In the genomic region with DNA sequence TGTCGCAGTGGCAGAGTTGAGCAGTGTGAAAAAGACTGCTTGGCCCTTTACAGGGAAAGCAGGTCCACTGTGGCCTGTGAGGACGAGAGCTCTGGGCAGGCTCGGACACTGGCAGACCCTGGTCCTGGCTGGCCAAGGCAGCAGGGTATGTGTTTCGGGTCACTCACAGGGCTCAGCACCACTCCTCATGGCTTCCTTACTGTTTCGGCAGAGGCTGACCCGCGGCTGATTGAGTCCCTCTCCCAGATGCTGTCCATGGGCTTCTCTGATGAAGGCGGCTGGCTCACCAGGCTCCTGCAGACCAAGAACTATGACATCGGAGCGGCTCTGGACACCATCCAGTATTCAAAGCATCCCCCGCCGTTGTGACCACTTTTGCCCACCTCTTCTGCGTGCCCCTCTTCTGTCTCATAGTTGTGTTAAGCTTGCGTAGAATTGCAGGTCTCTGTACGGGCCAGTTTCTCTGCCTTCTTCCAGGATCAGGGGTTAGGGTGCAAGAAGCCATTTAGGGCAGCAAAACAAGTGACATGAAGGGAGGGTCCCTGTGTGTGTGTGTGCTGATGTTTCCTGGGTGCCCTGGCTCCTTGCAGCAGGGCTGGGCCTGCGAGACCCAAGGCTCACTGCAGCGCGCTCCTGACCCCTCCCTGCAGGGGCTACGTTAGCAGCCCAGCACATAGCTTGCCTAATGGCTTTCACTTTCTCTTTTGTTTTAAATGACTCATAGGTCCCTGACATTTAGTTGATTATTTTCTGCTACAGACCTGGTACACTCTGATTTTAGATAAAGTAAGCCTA, we compare ENCODE assay signal across 8 cellular contexts. TPM values are rescaled to one million over a fixed set of nuclear protein-coding genes. Genes with fewer than 3 reads are reported as not detected.
DNase-seq lines count a peak whose midpoint lies in the region; ATAC-seq and TF ChIP-seq lines count a peak whose summit lies in the region.

No MANE protein-coding gene starts in this region.

- peaks cover 88% of the 10 kb centered on the region for H3K36me3 ChIP-seq in left ventricle myocardium inferior

- H3K4me1 Mint-ChIP-seq in activated CD8-positive, alpha-beta T cell treated with anti-CD3 and anti-CD28 coated beads, Interleukin-2, amount 10 ng/mL, durations not matched to agents 7 days and 5 days (ENCODE audit: low read depth) = peaks cover 19% of the 10 kb centered on the region

- no peaks in the 10 kb centered on the region for H3K9me3 ChIP-seq in left ventricle myocardium inferior (replicated peaks)

- H3K4me1 ChIP-seq in left ventricle myocardium inferior = peaks cover 60% of the 10 kb centered on the region

- peak; percentile 70 for ATAC-seq in HG02678 (IDR thresholded peaks at IDR 0.05; ENCODE audit: unreplicated experiment)
- ATAC-seq in activated CD8-positive, alpha-beta T cell treated with anti-CD3 and anti-CD28 coated beads, Interleukin-2, amount 10 ng/mL, durations not matched to agents 7 days and 5 days = peak; percentile 94

- CTCF ChIA-PET in activated CD8-positive, alpha-beta T cell treated with anti-CD3 and anti-CD28 coated beads, Interleukin-2, amount 10 ng/mL, durations not matched to agents 7 days and 5 days (lab: Charles Lee) = interaction anchor here (1.2 to 1.4 kb wide), 3 partner anchors 15 to 34 kb away, joined by 3 to 8 read pairs (median 6); no protein-coding TSS in a partner anchor

- H3K4me3 Mint-ChIP-seq in activated CD8-positive, alpha-beta T cell treated with anti-CD3 and anti-CD28 coated beads, Interleukin-2, amount 10 ng/mL, durations not matched to agents 7 days and 5 days = peak overlapping the region; percentile 56

- peaks cover 45% of the 10 kb centered on the region for H3K36me3 Mint-ChIP-seq in activated CD8-positive, alpha-beta T cell treated with anti-CD3 and anti-CD28 coated beads, Interleukin-2, amount 10 ng/mL, durations not matched to agents 7 days and 5 days (ENCODE audit: low read depth)

- TF ChIP-seq CTCF in left ventricle myocardium inferior (IDR thresholded peaks at IDR 0.05; ENCODE audit: borderline replicate concordance) = no peak

- H3K27ac ChIP-seq in left ventricle myocardium inferior (replicated peaks) = peak overlapping the region; percentile 33

- DNase-seq in CD1c-positive myeloid dendritic cell (ENCODE audit: extremely low spot score) (peak; percentile 35), left ventricle myocardium inferior (no peak), NCI-H146 (lab: John Stamatoyannopoulos, UW) (no peak), C1 segment of cervical spinal cord (lab: John Stamatoyannopoulos, UW) (no peak), KG1 (lab: John Stamatoyannopoulos, UW) (no peak)
- peak; percentile 72 for DNase-seq in activated CD8-positive, alpha-beta T cell treated with anti-CD3 and anti-CD28 coated beads, Interleukin-2, amount 10 ng/mL, durations not matched to agents 7 days and 5 days
- DNase-seq in stimulated activated CD8-positive, alpha-beta memory T cell treated with anti-CD3 and anti-CD28 coated beads, Interleukin-15, amount 100 ng/mL, for 4 hours (ENCODE audit: low read depth in 2 of 2) = peak; percentile 26 to 35

- H3K27me3 ChIP-seq in left ventricle myocardium inferior (ENCODE audit: low read depth) = no peaks in the 10 kb centered on the region

- POLR2A ChIA-PET in activated CD8-positive, alpha-beta T cell treated with anti-CD3 and anti-CD28 coated beads, Interleukin-2, amount 10 ng/mL, durations not matched to agents 7 days and 5 days (lab: Charles Lee) = interaction anchor here (0.5 to 2.3 kb wide), 3 partner anchors 17 to 72 kb away, joined by 3 to 6 read pairs (median 4); partner anchors contain the start of gene MRNIP

- no peaks in the 10 kb centered on the region for H3K9me3 Mint-ChIP-seq in activated CD8-positive, alpha-beta T cell treated with anti-CD3 and anti-CD28 coated beads, Interleukin-2, amount 10 ng/mL, durations not matched to agents 7 days and 5 days (ENCODE audit: insufficient read depth)

- no peaks in the 10 kb centered on the region for H3K27me3 Mint-ChIP-seq in activated CD8-positive, alpha-beta T cell treated with anti-CD3 and anti-CD28 coated beads, Interleukin-2, amount 10 ng/mL, durations not matched to agents 7 days and 5 days (ENCODE audit: low read depth)

- intact Hi-C loops in left ventricle myocardium inferior (cut with micrococcal nuclease) = no loop called here

- peak overlapping the region; percentile 90 for H3K27ac Mint-ChIP-seq in activated CD8-positive, alpha-beta T cell treated with anti-CD3 and anti-CD28 coated beads, Interleukin-2, amount 10 ng/mL, durations not matched to agents 7 days and 5 days

- H3K4me3 ChIP-seq in left ventricle myocardium inferior = no peak overlapping the region

RNA-seq across cellular contexts. Expression of gene SQSTM1, which starts 15.7 kb away (rescaled TPM):
- 100 to 1,000 TPM in 1 of 2 experiments, 10 to 100 TPM in 1; 100.0 to 102 TPM for total RNA-seq in activated CD8-positive, alpha-beta T cell treated with anti-CD3 and anti-CD28 coated beads, Interleukin-2, amount 10 ng/mL, durations not matched to agents 7 days and 5 days
- 438 TPM for total RNA-seq in left ventricle myocardium inferior

RNA-seq across cellular contexts. Expression of gene MRNIP, which starts 22.2 kb away (rescaled TPM):
- 10 to 100 TPM; 16.1 to 17.1 TPM for total RNA-seq in activated CD8-positive, alpha-beta T cell treated with anti-CD3 and anti-CD28 coated beads, Interleukin-2, amount 10 ng/mL, durations not matched to agents 7 days and 5 days
- 13.1 TPM for total RNA-seq in left ventricle myocardium inferior

RNA-seq across cellular contexts. Expression of gene MGAT4B, which starts 29.8 kb away (rescaled TPM):
- 100 to 1,000 TPM in 1 of 2 experiments, 10 to 100 TPM in 1; 85.9 to 103 TPM for total RNA-seq in activated CD8-positive, alpha-beta T cell treated with anti-CD3 and anti-CD28 coated beads, Interleukin-2, amount 10 ng/mL, durations not matched to agents 7 days and 5 days
- total RNA-seq in left ventricle myocardium inferior = 98.7 TPM

RNA-seq across cellular contexts. Expression of gene LTC4S, which starts 42.6 kb away (rescaled TPM):
- total RNA-seq in activated CD8-positive, alpha-beta T cell treated with anti-CD3 and anti-CD28 coated beads, Interleukin-2, amount 10 ng/mL, durations not matched to agents 7 days and 5 days = 1 to 10 TPM; 3.7 to 3.8 TPM
- total RNA-seq in left ventricle myocardium inferior = 10.9 TPM

Comparison
In these comparisons a context has a peak if more than half of its experiments do, and no peak if none do; other contexts are left out.
1. DNase-seq: peak in CD1c-positive myeloid dendritic cell (single experiment), activated CD8-positive, alpha-beta T cell treated with anti-CD3 and anti-CD28 coated beads, Interleukin-2, amount 10 ng/mL, durations not matched to agents 7 days and 5 days (single experiment) and stimulated activated CD8-positive, alpha-beta memory T cell treated with anti-CD3 and anti-CD28 coated beads, Interleukin-15, amount 100 ng/mL, for 4 hours (2 of 2); none in left ventricle myocardium inferior (single experiment), NCI-H146 (single experiment), C1 segment of cervical spinal cord (0 of 14) and KG1 (single experiment).